In genomic region chr7:152093717-152094116, GRCh38 we compare ENCODE assay signal across 24 cellular contexts.
"Had no signal": no experiment of that assay in that cellular context is flagged by ENCODE, and none has a peak within 500 bp of the region (broad histone marks: within the 10 kb centered on the region; RNA-seq: fewer than 3 reads in every experiment).

No MANE protein-coding gene starts in this region.

- H3K27ac ChIP-seq: dorsolateral prefrontal cortex, heart left ventricle, neutrophil, right atrium auricular region, sigmoid colon, skin epidermis, testis, tibial nerve had no signal

- H3K27ac Mint-ChIP-seq: stimulated activated naive B cell treated with anti-CD40 and anti-IgM and Interleukin-4, amounts not matched to agents 10 μg/mL and 1 μg/mL and 100 μg/mL, for 72 hours; stimulated activated naive CD8-positive, alpha-beta T cell treated with anti-CD3 and anti-CD28 coated beads, Interleukin-15, amount 100 ng/mL, for 72 hours had no signal

- H3K4me3 Mint-ChIP-seq: central memory CD8-positive, alpha-beta T cell; naive B cell; nephron progenitor cell; stimulated activated naive B cell treated with anti-CD40 and anti-IgM and Interleukin-4, amounts not matched to agents 10 μg/mL and 1 μg/mL and 100 μg/mL, for 72 hours; stimulated activated naive CD8-positive, alpha-beta T cell treated with anti-CD3 and anti-CD28 coated beads, Interleukin-15, amount 100 ng/mL, for 72 hours had no signal

- DNase-seq: cortex of kidney; dorsolateral prefrontal cortex; effector CD8-positive, alpha-beta T cell; foreskin melanocyte; heart left ventricle; hippocampal formation; left ventricle myocardium superior; mesenchymal stem cell; naive B cell; nephron progenitor cell; posterior cingulate gyrus; sigmoid colon; stimulated activated CD4-positive, alpha-beta T cell treated with anti-CD3 and anti-CD28 coated beads, Interleukin-2, amount 100 ng/mL, for 24 hours; stimulated activated CD4-positive, alpha-beta T cell treated with anti-CD3 and anti-CD28 coated beads, Interleukin-4, amount 100 ng/mL, for 4 hours; stimulated activated naive B cell treated with anti-CD40 and anti-IgM and Interleukin-4, amounts not matched to agents 10 μg/mL and 1 μg/mL and 100 μg/mL, for 72 hours; stimulated activated naive CD8-positive, alpha-beta T cell treated with anti-CD3 and anti-CD28 coated beads, Interleukin-15, amount 100 ng/mL, for 72 hours; testis had no signal

- ATAC-seq: esophagus mucosa; heart left ventricle; left ventricle myocardium superior; stimulated activated naive B cell treated with anti-CD40 and anti-IgM and Interleukin-4, amounts not matched to agents 10 μg/mL and 1 μg/mL and 100 μg/mL, for 72 hours; stimulated activated naive CD8-positive, alpha-beta T cell treated with anti-CD3 and anti-CD28 coated beads, Interleukin-15, amount 100 ng/mL, for 72 hours had no signal

- H3K36me3 ChIP-seq: neutrophil, right atrium auricular region had no signal

- H3K9me3 ChIP-seq: testis had no signal

- H3K27me3 Mint-ChIP-seq: central memory CD8-positive, alpha-beta T cell; naive B cell; stimulated activated naive B cell treated with anti-CD40 and anti-IgM and Interleukin-4, amounts not matched to agents 10 μg/mL and 1 μg/mL and 100 μg/mL, for 72 hours; stimulated activated naive CD8-positive, alpha-beta T cell treated with anti-CD3 and anti-CD28 coated beads, Interleukin-15, amount 100 ng/mL, for 72 hours had no signal

- H3K4me1 ChIP-seq: right atrium auricular region, sigmoid colon, tibial nerve had no signal

- H3K4me3 ChIP-seq: dorsolateral prefrontal cortex, heart left ventricle, lung, right atrium auricular region, sigmoid colon, skin epidermis, testis, tibial nerve had no signal

- H3K4me1 Mint-ChIP-seq: stimulated activated naive CD8-positive, alpha-beta T cell treated with anti-CD3 and anti-CD28 coated beads, Interleukin-15, amount 100 ng/mL, for 72 hours had no signal
